ENCODE assay signal across 1 cellular context in the genomic region with DNA sequence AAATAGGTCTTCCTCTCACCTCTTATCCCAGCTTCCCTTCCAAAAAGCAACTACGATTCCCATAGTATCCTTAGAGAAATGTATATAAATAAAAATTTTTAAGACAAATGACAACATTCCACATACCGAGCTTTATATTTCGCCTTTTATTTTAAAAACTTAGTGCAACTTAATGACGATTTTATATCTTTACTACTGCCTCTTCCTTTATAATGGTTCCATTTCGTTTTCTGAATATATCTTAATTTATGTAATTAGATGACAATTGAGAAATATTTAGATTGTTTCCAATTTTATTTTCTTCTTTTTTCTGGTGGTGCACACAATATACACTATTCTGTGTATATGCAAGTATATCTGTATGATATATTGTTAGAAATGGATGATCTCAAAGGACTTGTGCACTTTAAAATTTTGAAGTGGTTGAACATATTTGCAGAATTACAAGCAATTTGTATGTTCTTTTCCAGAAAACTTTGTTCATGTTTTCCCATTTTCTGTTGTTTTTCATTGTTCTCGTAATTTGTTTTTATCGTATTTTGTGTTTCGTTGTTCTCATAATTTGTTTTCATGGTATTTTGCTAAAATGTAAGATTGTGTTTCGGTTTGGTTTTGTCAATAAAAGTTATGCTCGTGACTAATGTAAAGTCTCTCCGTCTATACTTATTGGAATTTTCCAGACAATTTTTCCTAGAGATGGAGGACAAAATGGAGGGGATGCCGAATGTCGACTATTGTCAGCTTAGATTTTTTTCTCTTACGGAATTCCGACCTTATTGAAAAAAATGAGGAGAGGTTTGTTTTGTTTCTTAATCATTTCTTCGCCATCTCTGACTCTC.
TF ChIP-seq lines count a peak whose summit lies in the region.

No MANE protein-coding gene starts in this region.

TF ChIP-seq in HepG2, 621 proteins besides CTCF, POLR2A, EP300 and RAD21:
- TF ChIP-seq CBX2 (IDR thresholded peaks at IDR 0.05; ENCODE audit: low read depth, low read length) (peak; percentile 93), CBX2 (CRISPR knock-in tag; IDR thresholded peaks at IDR 0.05; ENCODE audit: low read depth) (no peak)
- TF ChIP-seq, protein P1, sequence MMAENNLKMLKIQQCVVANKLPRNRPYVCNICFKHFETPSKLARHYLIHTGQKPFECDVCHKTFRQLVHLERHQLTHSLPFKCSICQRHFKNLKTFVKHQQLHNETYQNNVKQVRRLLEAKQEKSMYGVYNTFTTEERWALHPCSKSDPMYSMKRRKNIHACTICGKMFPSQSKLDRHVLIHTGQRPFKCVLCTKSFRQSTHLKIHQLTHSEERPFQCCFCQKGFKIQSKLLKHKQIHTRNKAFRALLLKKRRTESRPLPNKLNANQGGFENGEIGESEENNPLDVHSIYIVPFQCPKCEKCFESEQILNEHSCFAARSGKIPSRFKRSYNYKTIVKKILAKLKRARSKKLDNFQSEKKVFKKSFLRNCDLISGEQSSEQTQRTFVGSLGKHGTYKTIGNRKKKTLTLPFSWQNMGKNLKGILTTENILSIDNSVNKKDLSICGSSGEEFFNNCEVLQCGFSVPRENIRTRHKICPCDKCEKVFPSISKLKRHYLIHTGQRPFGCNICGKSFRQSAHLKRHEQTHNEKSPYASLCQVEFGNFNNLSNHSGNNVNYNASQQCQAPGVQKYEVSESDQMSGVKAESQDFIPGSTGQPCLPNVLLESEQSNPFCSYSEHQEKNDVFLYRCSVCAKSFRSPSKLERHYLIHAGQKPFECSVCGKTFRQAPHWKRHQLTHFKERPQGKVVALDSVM (CRISPR knock-in tag; IDR thresholded peaks at IDR 0.05): no peak
